17 cellular contexts compared by ENCODE assay signal in genomic region chr20:1855113-1855512, GRCh38.
"Had no signal": no experiment of that assay in that cellular context is flagged by ENCODE, and none has a peak within 500 bp of the region (broad histone marks: within the 10 kb centered on the region; RNA-seq: fewer than 3 reads in every experiment).

No MANE protein-coding gene starts in this region.

- H3K27me3 Mint-ChIP-seq: memory B cell had no signal

- H3K27ac Mint-ChIP-seq: memory B cell; mesothelial cell of epicardium; natural killer cell treated with Interleukin-12 subunit alpha and Interleukin-12 subunit beta and Interleukin-15 and Interleukin-18, amount 100 ng/mL, for 72 hours had no signal

- H3K27ac ChIP-seq: heart left ventricle, lower lobe of right lung, right atrium auricular region had no signal

- H3K4me3 Mint-ChIP-seq: memory B cell; mesothelial cell of epicardium; natural killer cell treated with Interleukin-12 subunit alpha and Interleukin-12 subunit beta and Interleukin-15 and Interleukin-18, amount 100 ng/mL, for 72 hours had no signal

- H3K36me3 Mint-ChIP-seq: memory B cell; mesothelial cell of epicardium; natural killer cell treated with Interleukin-12 subunit alpha and Interleukin-12 subunit beta and Interleukin-15 and Interleukin-18, amount 100 ng/mL, for 72 hours had no signal

- H3K4me2 ChIP-seq: smooth muscle cell had no signal

- H3K9me3 ChIP-seq: heart left ventricle, lower lobe of right lung, right atrium auricular region had no signal

- H3K27me3 ChIP-seq: dorsolateral prefrontal cortex, heart left ventricle, right atrium auricular region had no signal

- ATAC-seq: heart left ventricle; left lobe of liver; lower lobe of right lung; natural killer cell treated with Interleukin-12 subunit alpha and Interleukin-12 subunit beta and Interleukin-15 and Interleukin-18, amount 100 ng/mL, for 72 hours had no signal

- H3K4me3 ChIP-seq: dorsolateral prefrontal cortex, heart left ventricle, lower lobe of right lung, right atrium auricular region, smooth muscle cell had no signal

- H3K4me1 ChIP-seq: lower lobe of right lung, right atrium auricular region had no signal

- H3K9me3 Mint-ChIP-seq: memory B cell; mesothelial cell of epicardium; natural killer cell treated with Interleukin-12 subunit alpha and Interleukin-12 subunit beta and Interleukin-15 and Interleukin-18, amount 100 ng/mL, for 72 hours had no signal

- H3K36me3 ChIP-seq: heart left ventricle, lower lobe of right lung, right atrium auricular region had no signal

- DNase-seq: cortex of kidney; dorsolateral prefrontal cortex; effector CD8-positive, alpha-beta T cell; foreskin melanocyte; heart left ventricle; hypothalamus; kidney glomerular epithelial cell; lower lobe of right lung; stimulated activated CD4-positive, alpha-beta T cell treated with anti-CD3 and anti-CD28 coated beads, Interleukin-2, amount 100 ng/mL, for 48 hours; stimulated activated naive CD4-positive, alpha-beta T cell treated with Interleukin-2 at 50 U/mL for 16 hours; trophoblast cell had no signal
